ENCODE assay signal across 29 cellular contexts in the genomic region with DNA sequence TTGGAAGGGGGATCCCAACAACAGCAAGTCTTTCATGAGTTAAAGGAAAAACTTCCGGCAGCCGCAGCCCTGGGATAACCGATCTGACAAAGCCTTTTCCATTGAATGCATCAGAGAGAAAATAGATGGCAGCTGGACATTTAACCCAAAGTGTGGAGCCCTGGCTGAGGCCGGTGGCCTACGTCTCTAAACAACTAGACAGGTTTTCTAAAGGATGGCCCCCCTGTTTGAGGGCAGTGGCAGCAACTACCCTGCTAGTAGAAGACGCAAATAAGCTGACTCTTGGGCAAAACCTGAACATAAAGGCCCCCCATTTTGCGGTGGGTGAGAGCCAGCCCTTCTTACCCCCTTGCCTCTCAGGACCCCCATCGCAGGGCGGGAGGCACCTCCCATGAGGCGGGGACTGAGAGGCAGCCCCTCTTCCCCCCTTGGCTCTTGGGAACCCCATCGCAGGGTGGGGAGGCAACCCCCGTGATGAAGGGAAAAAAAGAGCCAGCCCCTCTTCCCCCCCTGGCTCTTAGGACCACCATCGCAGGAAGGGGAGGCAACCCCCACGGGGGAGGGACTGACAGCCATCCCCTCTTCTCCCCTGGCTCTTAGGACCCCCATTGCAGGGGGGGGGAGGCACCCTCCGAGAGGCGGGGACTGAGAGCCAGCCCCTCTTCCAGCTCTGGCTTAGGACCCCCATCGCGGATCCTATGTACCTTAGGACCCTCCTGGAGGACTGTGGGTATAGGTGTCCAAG.
"Had no signal": no experiment of that assay in that cellular context is flagged by ENCODE, and none has a peak within 500 bp of the region (broad histone marks: within the 10 kb centered on the region; RNA-seq: fewer than 3 reads in every experiment).

No MANE protein-coding gene starts in this region.

- H3K27ac ChIP-seq: colonic mucosa, esophagus squamous epithelium, heart right ventricle, left lung, pancreas, right lobe of liver, suprapubic skin, transverse colon had no signal

- ATAC-seq: heart right ventricle; left cardiac atrium; left lung; naive thymus-derived CD8-positive, alpha-beta T cell; pancreas; right lobe of liver; stimulated activated naive CD8-positive, alpha-beta T cell treated with anti-CD3 and anti-CD28 coated beads, Interleukin-15, amount 100 ng/mL, for 72 hours had no signal

- H3K9me3 Mint-ChIP-seq: central memory CD8-positive, alpha-beta T cell; stimulated activated naive CD8-positive, alpha-beta T cell treated with anti-CD3 and anti-CD28 coated beads, Interleukin-15, amount 100 ng/mL, for 72 hours had no signal

- H3K4me3 Mint-ChIP-seq: central memory CD8-positive, alpha-beta T cell; dendritic cell treated with granulocyte-macrophage colony-stimulating factor and Interleukin-4, amounts not matched to agents 40 ng/mL and 50 ng/mL, for 4 days; immature natural killer cell; naive thymus-derived CD8-positive, alpha-beta T cell; nephron progenitor cell; stimulated activated naive CD8-positive, alpha-beta T cell treated with anti-CD3 and anti-CD28 coated beads, Interleukin-15, amount 100 ng/mL, for 72 hours had no signal

- H3K4me3 ChIP-seq: colonic mucosa, esophagus squamous epithelium, heart right ventricle, left lung, pancreas, right lobe of liver, suprapubic skin, transverse colon had no signal

- H3K4me1 ChIP-seq: colonic mucosa, esophagus squamous epithelium, heart right ventricle, left lung, pancreas, right lobe of liver, suprapubic skin, transverse colon had no signal

- H3K36me3 Mint-ChIP-seq: immature natural killer cell; naive thymus-derived CD8-positive, alpha-beta T cell had no signal

- H3K27ac Mint-ChIP-seq: dendritic cell treated with granulocyte-macrophage colony-stimulating factor and Interleukin-4, amounts not matched to agents 40 ng/mL and 50 ng/mL, for 4 days; immature natural killer cell; naive thymus-derived CD8-positive, alpha-beta T cell; nephron progenitor cell; stimulated activated naive CD8-positive, alpha-beta T cell treated with anti-CD3 and anti-CD28 coated beads, Interleukin-15, amount 100 ng/mL, for 72 hours had no signal

- H3K27me3 ChIP-seq: colonic mucosa, esophagus squamous epithelium, heart right ventricle, left lung, pancreas, right lobe of liver, suprapubic skin, transverse colon had no signal

- DNase-seq: colonic mucosa; effector CD8-positive, alpha-beta T cell; esophagus squamous epithelium; foreskin melanocyte; glutamatergic neuron; heart right ventricle; hypothalamus; immature natural killer cell; left cardiac atrium; mammary epithelial cell; mesendoderm; naive thymus-derived CD8-positive, alpha-beta T cell; nephron progenitor cell; nucleus accumbens; retina; right lobe of liver; small intestine; stimulated activated CD4-positive, alpha-beta T cell treated with anti-CD3 and anti-CD28 coated beads, Interleukin-12 subunit alpha, Interleukin-12 subunit beta, amount 100 ng/mL, for 4 hours; stimulated activated CD4-positive, alpha-beta T cell treated with anti-CD3 and anti-CD28 coated beads, Interleukin-1b, Interleukin-23, amount 100 ng/mL, for 48 hours; stimulated activated CD4-positive, alpha-beta T cell treated with anti-CD3 and anti-CD28 coated beads, Interleukin-4, amount 100 ng/mL, for 1 hour; stimulated activated CD8-positive, alpha-beta memory T cell treated with anti-CD3 and anti-CD28 coated beads, Interleukin-4, amount 100 ng/mL, for 48 hours; stimulated activated naive CD4-positive, alpha-beta T cell; stimulated activated naive CD8-positive, alpha-beta T cell treated with anti-CD3 and anti-CD28 coated beads, Interleukin-15, amount 100 ng/mL, for 72 hours; transverse colon had no signal

- H3K4me1 Mint-ChIP-seq: central memory CD8-positive, alpha-beta T cell; immature natural killer cell; naive thymus-derived CD8-positive, alpha-beta T cell; nephron progenitor cell; stimulated activated naive CD8-positive, alpha-beta T cell treated with anti-CD3 and anti-CD28 coated beads, Interleukin-15, amount 100 ng/mL, for 72 hours had no signal

- H3K9me3 ChIP-seq: pancreas, right lobe of liver had no signal

- H3K36me3 ChIP-seq: colonic mucosa, esophagus squamous epithelium, heart right ventricle, left lung, pancreas, right lobe of liver, suprapubic skin, transverse colon had no signal

- H3K27me3 Mint-ChIP-seq: central memory CD8-positive, alpha-beta T cell; dendritic cell treated with granulocyte-macrophage colony-stimulating factor and Interleukin-4, amounts not matched to agents 40 ng/mL and 50 ng/mL, for 4 days; naive thymus-derived CD8-positive, alpha-beta T cell; stimulated activated naive CD8-positive, alpha-beta T cell treated with anti-CD3 and anti-CD28 coated beads, Interleukin-15, amount 100 ng/mL, for 72 hours had no signal
